27 cellular contexts compared by ENCODE assay signal in genomic region chr5:143807401-143807800, GRCh38. TPM values are rescaled to one million over a fixed set of nuclear protein-coding genes. Genes with fewer than 3 reads are reported as not detected.
"Had no signal": no experiment of that assay in that cellular context is flagged by ENCODE, and none has a peak within 500 bp of the region (broad histone marks: within the 10 kb centered on the region; RNA-seq: fewer than 3 reads in every experiment).

No MANE protein-coding gene starts in this region.

- H3K27ac ChIP-seq: brain microvascular endothelial cell, cardiac muscle cell, KMS-11, Peyer's patch, RWPE1, SJCRH30 had no signal

- H3K27me3 ChIP-seq: brain microvascular endothelial cell, cardiac muscle cell, Peyer's patch, SJCRH30 had no signal

- H3K36me3 ChIP-seq: brain microvascular endothelial cell, cardiac muscle cell, Peyer's patch, SJCRH30 had no signal

- H3K4me3 ChIP-seq: cardiac muscle cell, coronary artery, Peyer's patch, SJCRH30 had no signal

- H3K9me3 ChIP-seq: Peyer's patch, SJCRH30 had no signal

- H3K4me1 ChIP-seq: Peyer's patch had no signal

- DNase-seq: activated CD4-positive, alpha-beta T cell treated with anti-CD3 and anti-CD28 coated beads for 48 hours; activated CD4-positive, alpha-beta T cell treated with anti-CD3 and anti-CD28 coated beads, Interleukin-2, amount 50 U/mL, for 4 hours; activated CD8-positive, alpha-beta memory T cell treated with anti-CD3 and anti-CD28 coated beads, Interleukin-2, amount 50 U/mL, for 48 hours; activated CD8-positive, alpha-beta T cell treated with anti-CD3 and anti-CD28 coated beads, Interleukin-2, amount 10 ng/mL, durations not matched to agents 7 days and 5 days; activated effector memory CD4-positive, alpha-beta T cell treated with Interleukin-2 at 50 U/mL for 16 hours; activated naive CD4-positive, alpha-beta T cell treated with Interleukin-2 at 50 U/mL for 16 hours; activated naive CD8-positive, alpha-beta T cell treated with anti-CD3 and anti-CD28 coated beads, Interleukin-2, amount 50 U/mL, for 24 hours; activated T-cell treated with anti-CD3 and anti-CD28 coated beads, Interleukin-2, amount 50 U/mL, for 1 hour; amniotic stem cell; brain microvascular endothelial cell; NCI-H1092; NCI-H1417; NCI-H1930; NCI-H345; NCI-H510A; NCI-H748 treated with DMSO at 0.1 percent for 48 hours; NK-92 treated with Interleukin-12 subunit alpha and Interleukin-12 subunit beta, amount 100 ng/mL, for 24 hours; Peyer's patch; Right ventricle myocardium superior; SJCRH30 had no signal

- H3K9ac ChIP-seq: KMS-11 had no signal

- H3K4me2 ChIP-seq: KMS-11 had no signal

RNA-seq across cellular contexts. Expression of gene HMHB1, which starts 4.6 kb away (rescaled TPM):
- total RNA-seq: activated CD8-positive, alpha-beta T cell treated with anti-CD3 and anti-CD28 coated beads, Interleukin-2, amount 10 ng/mL, durations not matched to agents 7 days and 5 days; activated naive CD4-positive, alpha-beta T cell treated with anti-CD3 and anti-CD28 coated beads, Interleukin-2, amount 50 U/mL, for 72 hours; astrocyte; cardiac muscle cell; MCF 10A; Peyer's patch; Right ventricle myocardium superior; SJCRH30 had no signal
- polyA plus RNA-seq: cardiac muscle cell had no signal
